ENCODE assay signal across 8 cellular contexts in the genomic region with DNA sequence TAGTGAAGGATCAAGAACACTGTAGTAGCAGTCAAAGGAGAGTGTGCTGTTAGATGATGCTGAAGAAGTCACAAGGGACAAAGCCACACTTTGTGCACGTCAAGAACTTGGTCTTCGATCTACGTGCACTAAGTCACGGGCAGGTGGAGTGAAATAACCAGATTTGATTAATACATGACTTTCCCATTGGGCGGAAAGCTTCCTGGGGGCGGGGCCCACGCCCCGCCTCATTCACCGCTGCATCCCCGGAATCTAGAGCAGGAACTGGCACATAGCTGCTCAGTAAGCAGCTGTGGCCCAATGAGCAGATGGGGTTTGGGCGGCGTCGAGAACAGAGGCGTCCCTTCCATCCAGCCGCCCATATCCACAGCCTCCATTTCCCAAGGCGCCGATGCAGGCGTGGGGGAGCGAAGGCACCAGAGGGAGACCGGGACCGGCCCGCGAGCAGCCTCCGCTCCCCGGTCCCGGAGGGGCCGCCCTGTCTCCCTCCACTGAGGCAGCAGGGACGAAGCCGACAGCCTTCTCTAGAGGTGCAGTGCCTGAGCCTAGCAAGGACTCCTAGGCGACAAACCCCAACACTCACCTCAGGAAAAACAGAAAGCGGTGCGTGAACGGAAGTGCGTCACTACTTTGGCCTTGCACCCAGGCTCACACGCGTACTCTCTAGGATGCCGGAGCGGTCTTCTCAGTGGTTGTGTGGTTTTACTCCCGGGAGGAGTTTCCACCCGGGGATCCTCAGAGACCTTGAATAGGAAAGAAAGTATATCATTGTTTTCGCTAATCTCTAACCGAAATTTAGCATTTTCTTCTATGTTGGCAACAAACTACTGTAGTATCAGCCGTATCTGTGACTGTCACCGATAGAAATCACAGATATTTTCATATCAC. TPM values are rescaled to one million over a fixed set of nuclear protein-coding genes. Genes with fewer than 3 reads are reported as not detected.
DNase-seq lines count a peak whose midpoint lies in the region; TF ChIP-seq lines count a peak whose summit lies in the region.

No MANE protein-coding gene starts in this region.

- H3K9ac ChIP-seq in endodermal cell (ENCODE audit: extremely low read depth, low read length, poor library complexity, severe bottlenecking), result peak overlapping the region; percentile 76

- H3K36me3 ChIP-seq in endodermal cell (ENCODE audit: control insufficient read depth, insufficient read depth, low read length), result no peaks in the 10 kb centered on the region

- H3K4me1 ChIP-seq in endodermal cell (ENCODE audit: control insufficient read depth, insufficient read depth, low read length), result no peaks in the 10 kb centered on the region

- peak; percentile 66 for DNase-seq in CMK (ENCODE audit: low read depth)
- DNase-seq in GM20000 (ENCODE audit: low spot score), result peak; percentile 80
- DNase-seq in HS-5 (ENCODE audit: low read depth), result peak; percentile 85
- peak; percentile 50 for DNase-seq in NK-92 treated with Interleukin-12 subunit alpha and Interleukin-12 subunit beta, amount 100 ng/mL, for 24 hours (lab: John Stamatoyannopoulos, UW)
- DNase-seq in activated CD8-positive, alpha-beta memory T cell treated with anti-CD3 and anti-CD28 coated beads, Interleukin-2, amount 50 U/mL, for 1 hour (ENCODE audit: extremely low read depth), result peak; percentile 69
- peak; percentile 90 for DNase-seq in endodermal cell
- peak; percentile 91 for DNase-seq in mesenteric fat pad (ENCODE audit: low spot score)
- DNase-seq in stimulated activated CD8-positive, alpha-beta memory T cell treated with anti-CD3 and anti-CD28 coated beads, Interleukin-15, amount 100 ng/mL, for 1 hour (ENCODE audit: low read depth), result peak; percentile 62

- H3K27me3 Mint-ChIP-seq in endodermal cell (ENCODE audit: insufficient read depth), result peaks cover 19% of the 10 kb centered on the region

- peak overlapping the region; percentile 93 for H3K4me3 ChIP-seq in endodermal cell (ENCODE audit: low read length)

- peak overlapping the region; percentile 27 for H3K27ac Mint-ChIP-seq in endodermal cell

- H3K4me1 Mint-ChIP-seq in endodermal cell, result peaks cover 10% of the 10 kb centered on the region

- no peaks in the 10 kb centered on the region for H3K9me3 ChIP-seq in endodermal cell (ENCODE audit: control insufficient read depth, low read length)

- H3K27me3 ChIP-seq in endodermal cell (ENCODE audit: control insufficient read depth, insufficient read depth, low read length, poor library complexity, severe bottlenecking), result peaks cover 15% of the 10 kb centered on the region

- no peaks in the 10 kb centered on the region for H3K36me3 Mint-ChIP-seq in endodermal cell (ENCODE audit: low read depth)

- TF ChIP-seq CTCF in GM20000 (IDR thresholded peaks at IDR 0.05; ENCODE audit: extremely low read depth, missing control alignments), result no peak
- no peak for TF ChIP-seq CTCF in endodermal cell (conservative IDR thresholded peaks at IDR 0.05)

- peak overlapping the region; percentile 73 for H3K4me3 Mint-ChIP-seq in endodermal cell

- H3K9me3 Mint-ChIP-seq in endodermal cell, result no peaks in the 10 kb centered on the region

- H3K27ac ChIP-seq in endodermal cell (ENCODE audit: low read depth, low read length), result peak overlapping the region; percentile 95

- WGBS in endodermal cell (ENCODE audit: insufficient coverage in 1 of 2, insufficient read length in 1 of 2), 2 experiments, result 1 to 3% methylated on average over 21 to 44 of the region's 44 CpGs

RNA-seq across cellular contexts. Expression of a gene that starts 4.9 kb away (rescaled TPM):
- 1 to 10 TPM; 5.8 to 8.5 TPM for total RNA-seq in endodermal cell
- 5.0 TPM for polyA plus RNA-seq in endodermal cell (2013, experiment 1 of 2)
- 5.3 TPM for polyA plus RNA-seq in endodermal cell (2013, experiment 2 of 2)
- 6.7 TPM for total RNA-seq in mesenteric fat pad

RNA-seq across cellular contexts. Expression of a gene that starts 22.2 kb away (rescaled TPM):
- total RNA-seq in endodermal cell (10 to 100 TPM in 1 of 2 donors, 1 to 10 TPM in 1; 9.4 to 13.6 TPM), mesenteric fat pad (10.9 TPM)
- 11.8 TPM for polyA plus RNA-seq in endodermal cell (2013, experiment 1 of 2)
- polyA plus RNA-seq in endodermal cell (2013, experiment 2 of 2), result 10.8 TPM

RNA-seq across cellular contexts. Expression of a gene that starts 42.0 kb away (rescaled TPM):
- total RNA-seq in endodermal cell (1 to 10 TPM; 1.9 to 3.2 TPM), mesenteric fat pad (0.26 TPM)
- polyA plus RNA-seq in endodermal cell (2013, experiment 1 of 2), result 1.1 TPM
- 1.2 TPM for polyA plus RNA-seq in endodermal cell (2013, experiment 2 of 2)

RNA-seq across cellular contexts. Expression of a gene that starts 42.4 kb away (rescaled TPM):
- total RNA-seq in endodermal cell (under 1 TPM; 0.22 to 0.24 TPM), mesenteric fat pad (not detected)
- polyA plus RNA-seq in endodermal cell (2013, experiment 1 of 2), result not detected
- not detected for polyA plus RNA-seq in endodermal cell (2013, experiment 2 of 2)

Comparison
In these comparisons a context has a peak if more than half of its experiments do, and no peak if none do; other contexts are left out.
1. Peak in every context shown above with its lines: DNase-seq, H3K4me3 ChIP-seq and H3K27ac ChIP-seq.